11 cellular contexts compared by ENCODE assay signal in the genomic region with DNA sequence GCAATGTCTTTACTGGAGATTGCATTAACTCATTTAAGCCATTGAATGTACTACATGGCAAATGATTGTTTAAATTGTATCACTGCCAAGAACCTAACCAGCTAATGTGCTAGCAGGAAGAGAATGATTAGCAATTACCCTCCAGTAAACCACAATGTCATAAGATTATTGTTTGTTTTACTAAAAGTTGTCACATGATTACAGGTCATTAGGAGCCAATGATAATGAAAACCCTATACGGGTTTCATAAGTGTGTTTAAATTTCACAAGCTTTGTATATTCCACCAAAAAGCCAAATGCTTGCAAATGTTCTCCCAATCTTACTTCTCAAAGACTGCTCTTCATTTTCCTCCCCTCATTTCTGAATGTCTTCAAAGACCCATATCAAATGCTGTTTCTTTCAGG.
A peak's percentile ranks its signal among the peaks of the same experiment; 100 is the strongest.
DNase-seq lines count a peak whose midpoint lies in the region; ATAC-seq and TF ChIP-seq lines count a peak whose summit lies in the region.
"Had no signal": no experiment of that assay in that cellular context is flagged by ENCODE, and none has a peak within 500 bp of the region (broad histone marks: within the 10 kb centered on the region; RNA-seq: fewer than 3 reads in every experiment).

No MANE protein-coding gene starts in this region.

- H2AFZ ChIP-seq in mammary epithelial cell (ENCODE audit: low read depth, low read length), result no peak overlapping the region

- TF ChIP-seq CTCF in mammary epithelial cell (conservative IDR thresholded peaks at IDR 0.05 in 1 of 2, IDR thresholded peaks at IDR 0.05 in 1 of 2; ENCODE audit: extremely low read depth in 1 of 2, insufficient read depth in 1 of 2, low read depth in 1 of 2, low read length in 2 of 2) (no peak), left lung (IDR thresholded peaks at IDR 0.05) (no peak), vagina (IDR thresholded peaks at IDR 0.05) (no peak), GM20000 (IDR thresholded peaks at IDR 0.05; ENCODE audit: extremely low read depth, missing control alignments) (no peak)

- H3K4me2 ChIP-seq in mammary epithelial cell (ENCODE audit: insufficient read depth, low read depth, low read length), result peak overlapping the region; percentile 18

- BruUV-seq in mammary epithelial cell (replicated peaks; lab: Mats Ljungman, UMichigan), result no TSS peak

- CTCF ChIA-PET in mammary epithelial cell (lab: Charles Lee; ENCODE audit: low non-redundant PET), result interaction anchor here (0.6 kb wide), 1 partner anchor 74 kb away, joined by 4 read pairs; no protein-coding TSS in a partner anchor

- no peaks in the 10 kb centered on the region for H4K20me1 ChIP-seq in mammary epithelial cell (ENCODE audit: insufficient read depth, low read length)

- WGBS in mammary epithelial cell (ENCODE audit: low coverage, missing lambda C conversion rate), result 10% methylated on average over 1 of the region's 1 CpG

- H3K4me3 ChIP-seq in mammary epithelial cell (replicated peaks in 1 of 3; ENCODE audit: insufficient read depth in 1 of 3, low read depth in 2 of 3, low read length in 3 of 3) (no peak overlapping the region), left lung (no peak overlapping the region), vagina (no peak overlapping the region)

- H3K27me3 ChIP-seq in mammary epithelial cell (ENCODE audit: insufficient read depth, low read length) (peaks cover 5% of the 10 kb centered on the region), left lung (no peaks in the 10 kb centered on the region), vagina (no peaks in the 10 kb centered on the region)

- in situ Hi-C loops in mammary epithelial cell (cut with MboI; ENCODE audit: low sequenced_read_pairs in 2 of 2), result no loop called here

- peak; percentile 21 to 90 for DNase-seq in NCI-H2081 (lab: John Stamatoyannopoulos, UW)
- DNase-seq in mammary epithelial cell, result peak; percentile 53
- no peak for DNase-seq in left lung
- DNase-seq in vagina (ENCODE audit: extremely low spot score in 2 of 2), result no peak
- DNase-seq in SKM-1 (lab: John Stamatoyannopoulos, UW; ENCODE audit: unreplicated experiment), result no peak
- no peak for DNase-seq in GM20000 (ENCODE audit: low spot score)
- DNase-seq: activated CD8-positive, alpha-beta T cell treated with anti-CD3 and anti-CD28 coated beads for 36 hours; activated naive CD4-positive, alpha-beta T cell treated with anti-CD3 and anti-CD28 coated beads, Interleukin-2, amount 50 U/mL, for 16 hours; T1000 had no signal

- H3K79me2 ChIP-seq in mammary epithelial cell (ENCODE audit: insufficient read depth, low read length), result no peaks in the 10 kb centered on the region

- ATAC-seq in GM18907 (IDR thresholded peaks at IDR 0.05; ENCODE audit: unreplicated experiment) (peak; percentile 37), left lung (peak; percentile 77), HG02610 (IDR thresholded peaks at IDR 0.05; ENCODE audit: unreplicated experiment) (no peak)
- ATAC-seq: activated CD8-positive, alpha-beta T cell treated with anti-CD3 and anti-CD28 coated beads for 36 hours had no signal

- H3K9ac ChIP-seq in mammary epithelial cell (ENCODE audit: insufficient read depth, low read length), result no peak overlapping the region

- dilution Hi-C loops in mammary epithelial cell (cut with HindIII; ENCODE audit: low sequenced_read_pairs), result no loop called here

- H3K27ac ChIP-seq in mammary epithelial cell (ENCODE audit: insufficient read depth, low read depth, low read length), result no peak overlapping the region
- H3K27ac ChIP-seq in left lung, result no peak overlapping the region
- no peak overlapping the region for H3K27ac ChIP-seq in vagina

- H3K9me3 ChIP-seq in mammary epithelial cell (replicated peaks; ENCODE audit: insufficient read depth, low read length), result no peaks in the 10 kb centered on the region
- no peaks in the 10 kb centered on the region for H3K9me3 ChIP-seq in left lung
- no peaks in the 10 kb centered on the region for H3K9me3 ChIP-seq in vagina

- TF ChIP-seq POLR2A in vagina (IDR thresholded peaks at IDR 0.05), result no peak

- intact Hi-C loops in mammary epithelial cell (cut with micrococcal nuclease), result no loop called here
- intact Hi-C loops in left lung (cut with DNase I), result no loop called here
- intact Hi-C loops in vagina (cut with DNase I), result no loop called here

- H3K4me1 ChIP-seq in mammary epithelial cell (ENCODE audit: insufficient read depth, low read length), result no peaks in the 10 kb centered on the region
- H3K4me1 ChIP-seq in left lung, result peaks cover 0 to 4% of the 10 kb centered on the region in 2 donors
- no peaks in the 10 kb centered on the region for H3K4me1 ChIP-seq in vagina

- H3K36me3 ChIP-seq in mammary epithelial cell (ENCODE audit: insufficient read depth, low read length), result no peaks in the 10 kb centered on the region
- H3K36me3 ChIP-seq in left lung, result no peaks in the 10 kb centered on the region
- H3K36me3 ChIP-seq in vagina, result no peaks in the 10 kb centered on the region

Comparison
In these comparisons a context has a peak if more than half of its experiments do, and no peak if none do; other contexts are left out.
1. DNase-seq: peak in NCI-H2081 (2 of 2) and mammary epithelial cell (single experiment); none in left lung (0 of 2), vagina (0 of 2), SKM-1 (single experiment) and GM20000 (single experiment).